In genomic region chr6:27091661-27092315, GRCh38 we compare ENCODE assay signal across 9 cellular contexts.
DNase-seq lines count a peak whose midpoint lies in the region; ATAC-seq and TF ChIP-seq lines count a peak whose summit lies in the region.
"Had no signal": no experiment of that assay in that cellular context is flagged by ENCODE, and none has a peak within 500 bp of the region (broad histone marks: within the 10 kb centered on the region; RNA-seq: fewer than 3 reads in every experiment).

No MANE protein-coding gene starts in this region.

- H3K4me3 ChIP-seq in heart left ventricle = peak overlapping the region in 8 of 12 donors; percentile 2 to 34 (median 15)
- H3K4me3 ChIP-seq in right atrium auricular region = peak overlapping the region in 1 of 2 donors; percentile 16
- peak overlapping the region; percentile 31 for H3K4me3 ChIP-seq in SJSA1
- H3K4me3 ChIP-seq: lower lobe of right lung had no signal

- peaks cover 6% of the 10 kb centered on the region for H3K9me3 Mint-ChIP-seq in dendritic cell treated with granulocyte-macrophage colony-stimulating factor and Interleukin-4, amounts not matched to agents 40 ng/mL and 50 ng/mL, for 4 days
- H3K9me3 Mint-ChIP-seq in nephron progenitor cell = peaks cover 6% of the 10 kb centered on the region

- H3K27ac ChIP-seq in heart left ventricle = no peak overlapping the region
- no peak overlapping the region for H3K27ac ChIP-seq in right atrium auricular region
- no peak overlapping the region for H3K27ac ChIP-seq in SJSA1
- H3K27ac ChIP-seq: lower lobe of right lung had no signal

- H3K36me3 ChIP-seq in heart left ventricle (no peaks in the 10 kb centered on the region), right atrium auricular region (no peaks in the 10 kb centered on the region), SJSA1 (no peaks in the 10 kb centered on the region)
- H3K36me3 ChIP-seq: lower lobe of right lung had no signal

- H3K4me1 ChIP-seq in heart left ventricle (peaks cover 0 to 8% (median 0%) of the 10 kb centered on the region in 12 donors), right atrium auricular region (peaks cover 0 to 11% of the 10 kb centered on the region in 2 donors), SJSA1 (replicated peaks) (peaks cover 7% of the 10 kb centered on the region; the same call in 1 of the 2 replicates)

- no peak overlapping the region for H3K27ac Mint-ChIP-seq in dendritic cell treated with granulocyte-macrophage colony-stimulating factor and Interleukin-4, amounts not matched to agents 40 ng/mL and 50 ng/mL, for 4 days
- H3K27ac Mint-ChIP-seq in nephron progenitor cell = no peak overlapping the region

- H3K27me3 ChIP-seq in heart left ventricle (peaks cover 6 to 80% (median 30%) of the 10 kb centered on the region in 9 donors), right atrium auricular region (peaks cover 0 to 3% of the 10 kb centered on the region in 2 donors), SJSA1 (replicated peaks) (no peaks in the 10 kb centered on the region)

- no peak for TF ChIP-seq CTCF in heart left ventricle (IDR thresholded peaks at IDR 0.05)
- no peak for TF ChIP-seq CTCF in right atrium auricular region (IDR thresholded peaks at IDR 0.05)
- no peak for TF ChIP-seq CTCF in nephron progenitor cell (IDR thresholded peaks at IDR 0.05)
- TF ChIP-seq CTCF in omental fat pad (IDR thresholded peaks at IDR 0.05) = no peak

- 1 to 3% (median 2%) methylated on average over 24 to 27 of the region's 27 CpGs for WGBS in heart left ventricle, 4 donors

- H3K36me3 Mint-ChIP-seq in dendritic cell treated with granulocyte-macrophage colony-stimulating factor and Interleukin-4, amounts not matched to agents 40 ng/mL and 50 ng/mL, for 4 days (ENCODE audit: low read depth) = no peaks in the 10 kb centered on the region
- no peaks in the 10 kb centered on the region for H3K36me3 Mint-ChIP-seq in nephron progenitor cell (ENCODE audit: low read depth)

- peaks cover 73% of the 10 kb centered on the region for H3K27me3 Mint-ChIP-seq in dendritic cell treated with granulocyte-macrophage colony-stimulating factor and Interleukin-4, amounts not matched to agents 40 ng/mL and 50 ng/mL, for 4 days
- peaks cover 79% of the 10 kb centered on the region for H3K27me3 Mint-ChIP-seq in nephron progenitor cell (ENCODE audit: low read depth, poor library complexity)

- TF ChIP-seq POLR2A in heart left ventricle (IDR thresholded peaks at IDR 0.05) = no peak

- H3K9me3 ChIP-seq in heart left ventricle = no peaks in the 10 kb centered on the region
- H3K9me3 ChIP-seq in right atrium auricular region = no peaks in the 10 kb centered on the region
- no peaks in the 10 kb centered on the region for H3K9me3 ChIP-seq in SJSA1 (replicated peaks)
- H3K9me3 ChIP-seq: lower lobe of right lung had no signal

- intact Hi-C loops in heart left ventricle (cut with DNase I) = no loop called here
- intact Hi-C loops in dendritic cell treated with granulocyte-macrophage colony-stimulating factor and Interleukin-4, amounts not matched to agents 40 ng/mL and 50 ng/mL, for 4 days (cut with micrococcal nuclease) = no loop called here

- H3K4me3 Mint-ChIP-seq in dendritic cell treated with granulocyte-macrophage colony-stimulating factor and Interleukin-4, amounts not matched to agents 40 ng/mL and 50 ng/mL, for 4 days = peak overlapping the region; percentile 57
- peak overlapping the region; percentile 92 for H3K4me3 Mint-ChIP-seq in nephron progenitor cell

- ATAC-seq in heart left ventricle (no peak), omental fat pad (ENCODE audit: low FRiP score) (no peak), GM21360 (IDR thresholded peaks at IDR 0.05; ENCODE audit: unreplicated experiment) (no peak)

- H3K4me1 Mint-ChIP-seq in dendritic cell treated with granulocyte-macrophage colony-stimulating factor and Interleukin-4, amounts not matched to agents 40 ng/mL and 50 ng/mL, for 4 days (ENCODE audit: low read depth) = peaks cover 15% of the 10 kb centered on the region
- H3K4me1 Mint-ChIP-seq in nephron progenitor cell = peaks cover 15% of the 10 kb centered on the region

- DNase-seq in heart left ventricle = no peak
- DNase-seq in right atrium auricular region (ENCODE audit: low spot score) = no peak
- peak; percentile 86 for DNase-seq in HS-27A (ENCODE audit: low read depth)
- peak; percentile 84 to 87 for DNase-seq in SJSA1 (ENCODE audit: low read depth in 1 of 2, low spot score in 2 of 2)
- peak; percentile 55 for DNase-seq in nephron progenitor cell
- DNase-seq in omental fat pad (ENCODE audit: low spot score) = no peak
- DNase-seq: lower lobe of right lung had no signal

Comparison
In these comparisons a context has a peak if more than half of its experiments do, and no peak if none do; other contexts are left out.
1. DNase-seq: peak in HS-27A (single experiment), SJSA1 (2 of 2) and nephron progenitor cell (single experiment); none in heart left ventricle (0 of 5), right atrium auricular region (single experiment) and omental fat pad (single experiment).